Comparison of ENCODE assay signal across 15 cellular contexts in the genomic region with DNA sequence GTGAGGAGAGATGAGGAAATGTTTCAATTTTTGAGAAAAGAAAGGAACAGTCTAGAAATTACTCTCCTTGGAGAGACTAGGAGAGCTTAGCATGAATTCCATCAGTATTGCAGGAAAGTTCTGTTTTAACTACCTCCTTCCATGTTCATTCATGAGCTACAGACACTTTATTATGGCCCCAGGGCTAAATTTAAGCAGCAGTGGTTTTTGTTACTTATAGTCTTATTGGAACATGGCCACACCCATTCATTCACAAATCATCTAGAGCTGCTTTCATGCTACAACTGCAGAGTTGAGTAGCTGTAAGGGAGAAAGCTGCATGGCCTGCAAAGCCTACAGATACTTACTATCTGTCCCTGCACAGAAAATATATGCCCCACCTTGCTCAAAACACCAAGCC.
DNase-seq lines count a peak whose midpoint lies in the region; ATAC-seq and TF ChIP-seq lines count a peak whose summit lies in the region.
"Had no signal": no experiment of that assay in that cellular context is flagged by ENCODE, and none has a peak within 500 bp of the region (broad histone marks: within the 10 kb centered on the region; RNA-seq: fewer than 3 reads in every experiment).

No MANE protein-coding gene starts in this region.

- H3K4me1 ChIP-seq in tibial artery = no peaks in the 10 kb centered on the region
- H3K4me1 ChIP-seq: BLaER1 treated with 17β-estradiol and CSF1 and Interleukin-3, amounts not matched to agents 10 nM and 100 nM; Caco-2 had no signal

- no peak for TF ChIP-seq CTCF in GM12865 (IDR thresholded peaks at IDR 0.05; ENCODE audit: insufficient read depth, low read depth, low read length, missing control alignments)
- no peak for TF ChIP-seq CTCF in WTC11 (IDR thresholded peaks at IDR 0.05)
- no peak for TF ChIP-seq CTCF in tibial artery (IDR thresholded peaks at IDR 0.05)

- ATAC-seq in WTC11 = no peak
- ATAC-seq: CD8-positive, alpha-beta T cell; HepG2 had no signal

- no peak overlapping the region for H3K27ac ChIP-seq in tibial artery
- H3K27ac ChIP-seq: BLaER1 treated with 17β-estradiol and CSF1 and Interleukin-3, amounts not matched to agents 10 nM and 100 nM had no signal

- H3K36me3 ChIP-seq in tibial artery = no peaks in the 10 kb centered on the region

- peaks cover 49% of the 10 kb centered on the region for H3K4me1 Mint-ChIP-seq in WTC11
- H3K4me1 Mint-ChIP-seq: B cell had no signal

- no peaks in the 10 kb centered on the region for H3K27me3 ChIP-seq in tibial artery
- H3K27me3 ChIP-seq: BLaER1 treated with 17β-estradiol and CSF1 and Interleukin-3, amounts not matched to agents 10 nM and 100 nM had no signal

- H3K9me3 ChIP-seq in tibial artery = no peaks in the 10 kb centered on the region
- H3K9me3 ChIP-seq: BLaER1 treated with 17β-estradiol and CSF1 and Interleukin-3, amounts not matched to agents 10 nM and 100 nM; Caco-2 had no signal

- H3K4me3 ChIP-seq in GM12865 (ENCODE audit: low read depth, low read length) (no peak overlapping the region), tibial artery (no peak overlapping the region)
- H3K4me3 ChIP-seq: BLaER1 treated with 17β-estradiol and CSF1 and Interleukin-3, amounts not matched to agents 10 nM and 100 nM had no signal

- POLR2A ChIA-PET in WTC11 (lab: Charles Lee) = no interaction called here

- no peak overlapping the region for H3K4me3 Mint-ChIP-seq in WTC11
- H3K4me3 Mint-ChIP-seq: B cell; CD8-positive, alpha-beta T cell; H9; IgD-negative memory B cell had no signal

- H3K36me3 Mint-ChIP-seq in WTC11 = peaks cover 11% of the 10 kb centered on the region

- CTCF ChIA-PET in WTC11 (lab: Charles Lee) = no interaction called here

- DNase-seq in GM12865 (ENCODE audit: low read depth) (peak; percentile 2), M059J (ENCODE audit: low read depth) (peak; percentile 36), WTC11 (ENCODE audit: low spot score) (no peak), NCI-H2107 treated with DMSO at 0.1 percent for 48 hours (lab: John Stamatoyannopoulos, UW; ENCODE audit: unreplicated experiment) (no peak), ACHN (no peak), tibial artery (no peak)
- no peak for DNase-seq in central memory CD4-positive, alpha-beta T cell
- DNase-seq: 8988T; Caco-2; CD8-positive, alpha-beta T cell; H9 had no signal

- peaks cover 11% of the 10 kb centered on the region; the same call in 1 of the 2 replicates for H3K9me3 Mint-ChIP-seq in WTC11
- H3K9me3 Mint-ChIP-seq: CD8-positive, alpha-beta T cell; H9; IgD-negative memory B cell had no signal

- in situ Hi-C loops in ACHN (cut with HindIII; ENCODE audit: low pct_ligation_motif_present, low pct_unique_long_range_greater_than_20kb, low sequenced_read_pairs) = no loop called here

- intact Hi-C loops in tibial artery (cut with DNase I; ENCODE audit: low total_unique reads) = no loop called here

- no peaks in the 10 kb centered on the region for H3K27me3 Mint-ChIP-seq in WTC11 (ENCODE audit: low read depth)
- H3K27me3 Mint-ChIP-seq: B cell, IgD-negative memory B cell had no signal

- H3K27ac Mint-ChIP-seq in WTC11 = peak overlapping the region; percentile 73
- H3K27ac Mint-ChIP-seq: B cell; CD8-positive, alpha-beta T cell had no signal

TF ChIP-seq in WTC11, 78 proteins besides CTCF, POLR2A, EP300 and RAD21:
- TF ChIP-seq MYBL2 (CRISPR knock-in tag; IDR thresholded peaks at IDR 0.05) = no peak
- TF ChIP-seq, protein P1, sequence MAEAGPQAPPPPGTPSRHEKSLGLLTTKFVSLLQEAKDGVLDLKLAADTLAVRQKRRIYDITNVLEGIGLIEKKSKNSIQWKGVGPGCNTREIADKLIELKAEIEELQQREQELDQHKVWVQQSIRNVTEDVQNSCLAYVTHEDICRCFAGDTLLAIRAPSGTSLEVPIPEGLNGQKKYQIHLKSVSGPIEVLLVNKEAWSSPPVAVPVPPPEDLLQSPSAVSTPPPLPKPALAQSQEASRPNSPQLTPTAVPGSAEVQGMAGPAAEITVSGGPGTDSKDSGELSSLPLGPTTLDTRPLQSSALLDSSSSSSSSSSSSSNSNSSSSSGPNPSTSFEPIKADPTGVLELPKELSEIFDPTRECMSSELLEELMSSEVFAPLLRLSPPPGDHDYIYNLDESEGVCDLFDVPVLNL (CRISPR knock-in tag; IDR thresholded peaks at IDR 0.05; ENCODE audit: borderline replicate concordance, low read depth) = no peak
- TF ChIP-seq SOX15 (CRISPR knock-in tag; IDR thresholded peaks at IDR 0.05) = no peak
- TF ChIP-seq, protein P2, sequence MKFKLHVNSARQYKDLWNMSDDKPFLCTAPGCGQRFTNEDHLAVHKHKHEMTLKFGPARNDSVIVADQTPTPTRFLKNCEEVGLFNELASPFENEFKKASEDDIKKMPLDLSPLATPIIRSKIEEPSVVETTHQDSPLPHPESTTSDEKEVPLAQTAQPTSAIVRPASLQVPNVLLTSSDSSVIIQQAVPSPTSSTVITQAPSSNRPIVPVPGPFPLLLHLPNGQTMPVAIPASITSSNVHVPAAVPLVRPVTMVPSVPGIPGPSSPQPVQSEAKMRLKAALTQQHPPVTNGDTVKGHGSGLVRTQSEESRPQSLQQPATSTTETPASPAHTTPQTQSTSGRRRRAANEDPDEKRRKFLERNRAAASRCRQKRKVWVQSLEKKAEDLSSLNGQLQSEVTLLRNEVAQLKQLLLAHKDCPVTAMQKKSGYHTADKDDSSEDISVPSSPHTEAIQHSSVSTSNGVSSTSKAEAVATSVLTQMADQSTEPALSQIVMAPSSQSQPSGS (CRISPR knock-in tag; IDR thresholded peaks at IDR 0.05; ENCODE audit: borderline replicate concordance, low read depth) = no peak

Comparison
In these comparisons a context has a peak if more than half of its experiments do, and no peak if none do; other contexts are left out.
1. DNase-seq: peak in GM12865 (single experiment) and M059J (single experiment); none in WTC11 (single experiment), central memory CD4-positive, alpha-beta T cell (single experiment), NCI-H2107 treated with DMSO at 0.1 percent for 48 hours (single experiment), ACHN (single experiment) and tibial artery (0 of 2).